31 cellular contexts compared by ENCODE assay signal in the genomic region with DNA sequence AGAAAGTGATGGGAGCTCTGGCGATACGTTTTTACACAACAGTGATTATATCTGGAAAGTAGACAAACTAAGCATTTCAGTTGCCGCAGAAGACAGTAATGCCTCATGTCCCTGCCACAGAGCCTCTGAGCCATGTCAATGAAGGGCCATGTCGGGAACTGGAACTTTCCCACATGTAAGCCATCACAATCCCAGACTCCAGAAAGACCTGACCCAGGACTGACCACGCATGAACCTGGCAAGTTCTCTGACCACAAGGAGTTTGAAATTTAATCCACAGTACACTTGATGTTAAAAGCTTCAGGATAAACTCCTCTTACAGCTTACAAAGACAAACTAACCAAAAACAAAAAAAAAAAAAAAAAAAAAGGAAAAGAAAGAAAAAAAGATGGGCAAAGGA.
"Had no signal": no experiment of that assay in that cellular context is flagged by ENCODE, and none has a peak within 500 bp of the region (broad histone marks: within the 10 kb centered on the region; RNA-seq: fewer than 3 reads in every experiment).

No MANE protein-coding gene starts in this region.

- ATAC-seq: activated CD8-positive, alpha-beta T cell treated with anti-CD3 and anti-CD28 coated beads for 36 hours; activated naive CD4-positive, alpha-beta T cell treated with anti-CD3 and anti-CD28 coated beads, Interleukin-2, amount 50 U/mL, for 72 hours; activated T-cell treated with anti-CD3 and anti-CD28 coated beads, Interleukin-2, amount 50 U/mL, for 4 hours; activated T-cell treated with anti-CD3 and anti-CD28 coated beads, Interleukin-2, amount 50 U/mL, for 72 hours; activated T-helper 17 cell treated with anti-CD3 and anti-CD28 coated beads, Interleukin-2, amount 50 U/mL, for 72 hours; body of pancreas had no signal

- DNase-seq: activated B cell treated with CpG ODN at 0.5 μM for 24 hours; activated CD4-positive, alpha-beta memory T cell treated with anti-CD3 and anti-CD28 coated beads for 36 hours; activated CD4-positive, alpha-beta T cell treated with anti-CD3 and anti-CD28 coated beads for 4 hours; activated CD4-positive, alpha-beta T cell treated with anti-CD3 and anti-CD28 coated beads, Interleukin-2, amount 10 ng/mL, durations not matched to agents 24 days and 14 days; activated CD4-positive, alpha-beta T cell treated with anti-CD3 and anti-CD28 coated beads, Interleukin-2, amount 50 U/mL, for 1 hour; activated CD4-positive, alpha-beta T cell treated with anti-CD3 and anti-CD28 coated beads, Interleukin-2, amount 50 U/mL, for 4 hours; activated CD4-positive, CD25-positive, alpha-beta regulatory T cell treated with anti-CD3 and anti-CD28 coated beads, Interleukin-2, amount 50 U/mL, for 72 hours; activated CD8-positive, alpha-beta memory T cell treated with anti-CD3 and anti-CD28 coated beads, Interleukin-2, amount 50 U/mL, for 4 hours; activated CD8-positive, alpha-beta T cell treated with anti-CD3 and anti-CD28 coated beads for 36 hours; activated effector memory CD4-positive, alpha-beta T cell treated with anti-CD3 and anti-CD28 coated beads, Interleukin-2, amount 50 U/mL, for 16 hours; activated gamma-delta T cell treated with Interleukin-2 at 50 U/mL for 16 hours; activated naive CD4-positive, alpha-beta T cell; activated naive CD4-positive, alpha-beta T cell treated with anti-CD3 and anti-CD28 coated beads for 36 hours; activated naive CD4-positive, alpha-beta T cell treated with anti-CD3 and anti-CD28 coated beads, Interleukin-2, amount 50 U/mL, for 16 hours; activated naive CD8-positive, alpha-beta T cell treated with anti-CD3 and anti-CD28 coated beads for 36 hours; activated T-cell treated with anti-CD3 and anti-CD28 coated beads for 4 hours; activated T-cell treated with anti-CD3 and anti-CD28 coated beads, Interleukin-2, amount 50 U/mL, for 1 hour; activated T-cell treated with anti-CD3 and anti-CD28 coated beads, Interleukin-2, amount 50 U/mL, for 4 hours; activated T-cell treated with anti-CD3 and anti-CD28 coated beads, Interleukin-2, amount 50 U/mL, for 72 hours; adrenal gland; amniotic stem cell; aorta; body of pancreas; brain microvascular endothelial cell; central memory CD4-positive, alpha-beta T cell; T-helper 2 cell; T-helper 9 cell had no signal

- FAIRE-seq: astrocyte, TTC549 had no signal
